Comparison of ENCODE assay signal across 2 cellular contexts in genomic region chr11:57599381-57599780, GRCh38.
TF ChIP-seq lines count a peak whose summit lies in the region.

No MANE protein-coding gene starts in this region.

TF ChIP-seq in IMR-90, 13 proteins besides CTCF, POLR2A, EP300 and RAD21:
- no peak for TF ChIP-seq MAZ (IDR thresholded peaks at IDR 0.05; ENCODE audit: borderline replicate concordance, low read depth, low read length)
- no peak for TF ChIP-seq RCOR1 (IDR thresholded peaks at IDR 0.05; ENCODE audit: insufficient replicate concordance, low read length)
- TF ChIP-seq, protein P1, sequence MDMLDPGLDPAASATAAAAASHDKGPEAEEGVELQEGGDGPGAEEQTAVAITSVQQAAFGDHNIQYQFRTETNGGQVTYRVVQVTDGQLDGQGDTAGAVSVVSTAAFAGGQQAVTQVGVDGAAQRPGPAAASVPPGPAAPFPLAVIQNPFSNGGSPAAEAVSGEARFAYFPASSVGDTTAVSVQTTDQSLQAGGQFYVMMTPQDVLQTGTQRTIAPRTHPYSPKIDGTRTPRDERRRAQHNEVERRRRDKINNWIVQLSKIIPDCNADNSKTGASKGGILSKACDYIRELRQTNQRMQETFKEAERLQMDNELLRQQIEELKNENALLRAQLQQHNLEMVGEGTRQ (IDR thresholded peaks at IDR 0.05; ENCODE audit: low read depth, low read length), result no peak
- no peak for TF ChIP-seq BHLHE40 (IDR thresholded peaks at IDR 0.05; ENCODE audit: low read depth, low read length)
- TF ChIP-seq SMC3 (IDR thresholded peaks at IDR 0.05; ENCODE audit: low read depth, low read length), result no peak
- no peak for TF ChIP-seq MXI1 (IDR thresholded peaks at IDR 0.05; ENCODE audit: borderline replicate concordance, low read depth, low read length)
- TF ChIP-seq ELK1 (IDR thresholded peaks at IDR 0.05; ENCODE audit: borderline replicate concordance, low read depth, low read length), result no peak
- TF ChIP-seq NFE2L2 (IDR thresholded peaks at IDR 0.05; ENCODE audit: low read depth, low read length), result no peak
- TF ChIP-seq FOS (IDR thresholded peaks at IDR 0.05; ENCODE audit: low read depth, low read length), result no peak
- TF ChIP-seq CHD1 (IDR thresholded peaks at IDR 0.05; ENCODE audit: low read depth, low read length), result no peak
- TF ChIP-seq RFX5 (IDR thresholded peaks at IDR 0.05; ENCODE audit: low read depth, low read length), result no peak
- TF ChIP-seq MAFK (IDR thresholded peaks at IDR 0.05; ENCODE audit: low read depth, low read length), result no peak
- no peak for TF ChIP-seq CEBPB (IDR thresholded peaks at IDR 0.05; ENCODE audit: low read depth, low read length)

TF ChIP-seq in H1, 55 proteins besides CTCF, POLR2A, EP300 and RAD21:
- TF ChIP-seq SIRT6 (IDR thresholded peaks at IDR 0.05; ENCODE audit: low read length) (no peak), GABPA (IDR thresholded peaks at IDR 0.05; ENCODE audit: borderline replicate concordance, insufficient read depth, low read length) (no peak), ATF2 (IDR thresholded peaks at IDR 0.05; ENCODE audit: low read length) (no peak), POLR2AphosphoS5 (IDR thresholded peaks at IDR 0.05; ENCODE audit: low read depth, low read length) (no peak), KDM1A (IDR thresholded peaks at IDR 0.05; ENCODE audit: borderline replicate concordance, low read length) (no peak), JUN (IDR thresholded peaks at IDR 0.05; ENCODE audit: low read depth, low read length) (no peak), YY1 (IDR thresholded peaks at IDR 0.05; ENCODE audit: low read depth, low read length) (no peak), CHD2 (IDR thresholded peaks at IDR 0.05; ENCODE audit: low read length) (no peak), POU5F1 (IDR thresholded peaks at IDR 0.05; ENCODE audit: low read depth, low read length) (no peak), PHF8 (conservative IDR thresholded peaks at IDR 0.05; ENCODE audit: low read depth, low read length) (no peak)
